ENCODE assay signal across 9 cellular contexts in genomic region chr4:52588097-52588496, GRCh38.
A peak's percentile ranks its signal among the peaks of the same experiment; 100 is the strongest.
DNase-seq lines count a peak whose midpoint lies in the region; ATAC-seq and TF ChIP-seq lines count a peak whose summit lies in the region.
"Had no signal": no experiment of that assay in that cellular context is flagged by ENCODE, and none has a peak within 500 bp of the region (broad histone marks: within the 10 kb centered on the region; RNA-seq: fewer than 3 reads in every experiment).

No MANE protein-coding gene starts in this region.

- H3K36me3 ChIP-seq in Caco-2 (ENCODE audit: control insufficient read depth, insufficient read depth, low read length) (no peaks in the 10 kb centered on the region), osteoblast (ENCODE audit: insufficient read depth, low read length) (no peaks in the 10 kb centered on the region)

- peak overlapping the region; percentile 31 for H3K4me2 ChIP-seq in osteoblast (ENCODE audit: insufficient read depth, low read length)

- H3K4me3 Mint-ChIP-seq in Caco-2 (ENCODE audit: unreplicated experiment) = no peak overlapping the region
- H3K4me3 Mint-ChIP-seq: memory B cell had no signal

- peaks cover 15% of the 10 kb centered on the region for H3K4me1 Mint-ChIP-seq in Caco-2 (ENCODE audit: low read depth, unreplicated experiment)
- H3K4me1 Mint-ChIP-seq: memory B cell had no signal

- TF ChIP-seq CTCF in Caco-2 (IDR thresholded peaks at IDR 0.05; ENCODE audit: insufficient read depth in 1 of 2, low read depth in 1 of 2, low read length in 1 of 2, severe bottlenecking in 1 of 2, unreplicated experiment in 1 of 2) (peak; percentile 49 to 64), osteoblast (IDR thresholded peaks at IDR 0.05; ENCODE audit: extremely low read depth, low read depth, low read length) (peak; percentile 64)

- CTCF ChIA-PET in Caco-2 (lab: Charles Lee) = interaction anchor here (0.5 to 1.4 kb wide), 15 partner anchors 15 to 1351 kb away, joined by 3 to 8 read pairs (median 3); no protein-coding TSS in a partner anchor

- DNase-seq in Caco-2 (peak; percentile 51 to 60), RPMI7951 (ENCODE audit: low read depth) (peak; percentile 21), osteoblast (ENCODE audit: insufficient read length, low spot score, missing footprints) (no peak)

- H3K9me3 ChIP-seq in Caco-2 (no peaks in the 10 kb centered on the region), osteoblast (ENCODE audit: low read depth, low read length) (no peaks in the 10 kb centered on the region)

- no peaks in the 10 kb centered on the region for H3K79me2 ChIP-seq in osteoblast (ENCODE audit: insufficient read depth, low read length)

- peak overlapping the region; percentile 71 for H3K27ac ChIP-seq in osteoblast (ENCODE audit: low read depth, low read length)

- H3K4me3 ChIP-seq in Caco-2 (ENCODE audit: low read depth, low read length) = no peak overlapping the region
- no peak overlapping the region for H3K4me3 ChIP-seq in osteoblast (ENCODE audit: insufficient read depth, low read length)

- ATAC-seq in GM19372 (IDR thresholded peaks at IDR 0.05; ENCODE audit: low read depth, unreplicated experiment) (peak; percentile 78), esophagus mucosa (peak; percentile 48), GM19035 (IDR thresholded peaks at IDR 0.05; ENCODE audit: unreplicated experiment) (no peak), HG02981 (IDR thresholded peaks at IDR 0.05; ENCODE audit: unreplicated experiment) (no peak), HG03159 (IDR thresholded peaks at IDR 0.05; ENCODE audit: unreplicated experiment) (no peak)

- no peak overlapping the region for H2AFZ ChIP-seq in osteoblast (ENCODE audit: low read length)

- H4K20me1 ChIP-seq in osteoblast (ENCODE audit: insufficient read depth, low read length) = no peaks in the 10 kb centered on the region

- H3K27ac Mint-ChIP-seq in Caco-2 (ENCODE audit: unreplicated experiment) = no peak overlapping the region
- H3K27ac Mint-ChIP-seq: memory B cell had no signal

- H3K27me3 ChIP-seq in Caco-2 (replicated peaks; ENCODE audit: control insufficient read depth, insufficient read depth, low read length) = no peaks in the 10 kb centered on the region
- H3K27me3 ChIP-seq in osteoblast (ENCODE audit: insufficient read depth, low read length) = no peaks in the 10 kb centered on the region

- intact Hi-C loops in Caco-2 (cut with micrococcal nuclease; ENCODE audit: unreplicated experiment) = loop anchor here (1.0 to 5.0 kb wide), 5 partner anchors 77 to 395 kb away; no protein-coding TSS in a partner anchor

- peaks cover 6% of the 10 kb centered on the region; the same call in 1 of the 2 replicates for H3K4me1 ChIP-seq in Caco-2
- H3K4me1 ChIP-seq in osteoblast (ENCODE audit: insufficient read depth, low read length) = peaks cover 18% of the 10 kb centered on the region

- H3K27me3 Mint-ChIP-seq in Caco-2 (ENCODE audit: insufficient read depth, unreplicated experiment) = no peaks in the 10 kb centered on the region
- H3K27me3 Mint-ChIP-seq: memory B cell had no signal

- peaks cover 6% of the 10 kb centered on the region for H3K36me3 Mint-ChIP-seq in Caco-2 (ENCODE audit: insufficient read depth, unreplicated experiment)

- H3K9me3 Mint-ChIP-seq in Caco-2 (ENCODE audit: unreplicated experiment) = no peaks in the 10 kb centered on the region
- H3K9me3 Mint-ChIP-seq: memory B cell had no signal

- BruUV-seq in Caco-2 (replicated peaks; lab: Mats Ljungman, UMichigan) = no TSS peak

- POLR2A ChIA-PET in Caco-2 (lab: Charles Lee) = interaction anchor here (0.6 to 1.0 kb wide), 2 partner anchors 80 to 134 kb away, joined by 3 to 4 read pairs; no protein-coding TSS in a partner anchor

Comparison
In these comparisons a context has a peak if more than half of its experiments do, and no peak if none do; other contexts are left out.
1. ATAC-seq: peak in GM19372 (single experiment) and esophagus mucosa (single experiment); none in GM19035 (single experiment), HG02981 (single experiment) and HG03159 (single experiment).